8 cellular contexts compared by ENCODE assay signal in genomic region chr3:11236588-11237461, GRCh38. TPM values are rescaled to one million over a fixed set of nuclear protein-coding genes. Genes with fewer than 3 reads are reported as not detected.
DNase-seq lines count a peak whose midpoint lies in the region; ATAC-seq, FAIRE-seq and TF ChIP-seq lines count a peak whose summit lies in the region.

No MANE protein-coding gene starts in this region.

- no peak for TF ChIP-seq EP300 in K562 (IDR thresholded peaks at IDR 0.05; ENCODE audit: low read length)

- peak; percentile 67 for FAIRE-seq in K562 (lab: Jason Lieb, UNC)
- FAIRE-seq in keratinocyte (lab: Jason Lieb, UNC): no peak

- H3K4me1 ChIP-seq in K562 (replicated peaks in 1 of 2; ENCODE audit: control insufficient read depth in 2 of 2, insufficient read depth in 2 of 2, low read length in 2 of 2): no peaks in the 10 kb centered on the region
- H3K4me1 ChIP-seq in keratinocyte (ENCODE audit: control insufficient read depth, extremely low read depth, insufficient read depth, low read length): peaks cover 37% of the 10 kb centered on the region

- no peak overlapping the region for H3K9ac ChIP-seq in K562 (ENCODE audit: insufficient read depth in 1 of 2, low read depth in 2 of 2, low read length in 2 of 2)
- no peak overlapping the region for H3K9ac ChIP-seq in keratinocyte (ENCODE audit: control insufficient read depth, extremely low read depth, insufficient read depth, low read length)

- no peaks in the 10 kb centered on the region for H4K20me1 ChIP-seq in K562 (replicated peaks; ENCODE audit: control insufficient read depth, insufficient read depth, low read length)
- no peaks in the 10 kb centered on the region for H4K20me1 ChIP-seq in keratinocyte (ENCODE audit: control insufficient read depth, extremely low read depth, insufficient read depth, low read length)

- WGBS in K562 (ENCODE audit: insufficient coverage, low coverage, missing lambda C conversion rate): 14% methylated on average over 8 of the region's 8 CpGs

- no peak overlapping the region for H3K4me3 ChIP-seq in K562
- H3K4me3 ChIP-seq in keratinocyte (ENCODE audit: control insufficient read depth in 2 of 3, extremely low read depth in 1 of 3, insufficient read depth in 2 of 3, low read depth in 1 of 3, low read length in 3 of 3): no peak overlapping the region

- intact Hi-C loops in K562 (cut with micrococcal nuclease): loop anchor here (1.0 to 2.0 kb wide), 3 partner anchors 34 to 416 kb away; no protein-coding TSS in a partner anchor

- BruUV-seq in K562 (replicated peaks; lab: Mats Ljungman, UMichigan): no TSS peak

- in situ Hi-C loops in K562 (cut with MboI): loop anchor here (5.0 kb wide), 1 partner anchor 415 kb away; no protein-coding TSS in a partner anchor

- dilution Hi-C loops in keratinocyte (cut with MboI; ENCODE audit: extremely low pct_ligation_motif_present, low sequenced_read_pairs): no loop called here

- H3K9me3 ChIP-seq in K562 (replicated peaks; ENCODE audit: control insufficient read depth, insufficient read depth, low read depth, low read length) (no peaks in the 10 kb centered on the region), keratinocyte (ENCODE audit: control insufficient read depth, low read depth, low read length) (no peaks in the 10 kb centered on the region)

- H2AFZ ChIP-seq in K562 (ENCODE audit: low read depth, low read length) (no peak overlapping the region), keratinocyte (ENCODE audit: control insufficient read depth, low read length) (no peak overlapping the region)

- ATAC-seq in K562 (peak; percentile 96), GM18505 (IDR thresholded peaks at IDR 0.05; ENCODE audit: unreplicated experiment) (no peak)

- CTCF ChIA-PET in K562 (lab: Yijun Ruan, JAX; ENCODE audit: low intra/inter-chr PET ratio): interaction anchor here (0.6 to 2.8 kb wide), 4 partner anchors 98 to 567 kb away, joined by 4 to 29 read pairs (median 6); no protein-coding TSS in a partner anchor

- H3K27ac ChIP-seq in K562 (ENCODE audit: extremely low read depth, low read depth, low read length) (no peak overlapping the region), keratinocyte (ENCODE audit: control insufficient read depth, insufficient read depth, low read length) (peak overlapping the region; percentile 45)

- peaks cover 13% of the 10 kb centered on the region in 2 experiments for H3K27me3 ChIP-seq in K562 (ENCODE audit: control insufficient read depth in 2 of 2, insufficient read depth in 2 of 2, low read length in 2 of 2)
- H3K27me3 ChIP-seq in keratinocyte (ENCODE audit: control insufficient read depth, extremely low read depth, insufficient read depth, low read length): no peaks in the 10 kb centered on the region

- TF ChIP-seq CTCF in K562 (IDR thresholded peaks at IDR 0.05 in 2 of 3, conservative IDR thresholded peaks at IDR 0.05 in 1 of 3; ENCODE audit: insufficient read depth in 2 of 3, low read depth in 1 of 3, low read length in 3 of 3): peak; percentile 82 to 93 (median 89)
- TF ChIP-seq CTCF in keratinocyte (optimal IDR thresholded peaks at IDR 0.05 in 1 of 3, IDR thresholded peaks at IDR 0.05 in 1 of 3, conservative IDR thresholded peaks at IDR 0.05 in 1 of 3; ENCODE audit: extremely low read depth in 1 of 3, insufficient read depth in 2 of 3, low read length in 3 of 3): peak; percentile 74 to 80 (median 75)

- H3K9me1 ChIP-seq in K562 (ENCODE audit: control insufficient read depth, insufficient read depth, low read length) (no peaks in the 10 kb centered on the region), keratinocyte (ENCODE audit: control insufficient read depth, extremely low read depth, insufficient read depth, low read length) (peaks cover 2% of the 10 kb centered on the region)

- H3K4me2 ChIP-seq in K562 (ENCODE audit: insufficient read depth, low read length) (no peak overlapping the region), keratinocyte (ENCODE audit: control insufficient read depth, extremely low read depth, insufficient read depth, low read depth, low read length) (no peak overlapping the region)

- H3K36me3 ChIP-seq in K562 (ENCODE audit: control insufficient read depth, insufficient read depth, low read length) (no peaks in the 10 kb centered on the region), keratinocyte (ENCODE audit: control insufficient read depth in 2 of 2, extremely low read depth in 1 of 2, insufficient read depth in 2 of 2, low read length in 2 of 2) (peaks cover 7 to 9% of the 10 kb centered on the region in 2 experiments)

- TF ChIP-seq POLR2A in K562 (conservative IDR thresholded peaks at IDR 0.05): no peak
- no peak for TF ChIP-seq POLR2A in GM18505 (IDR thresholded peaks at IDR 0.05; ENCODE audit: borderline replicate concordance, extremely low read depth, insufficient read depth, insufficient read length)

- POLR2A ChIA-PET in K562 (lab: Yijun Ruan, JAX): interaction anchor here (0.9 to 1.3 kb wide), 2 partner anchors 9 to 51 kb away, joined by 3 read pairs; no protein-coding TSS in a partner anchor

- DNase-seq in NCI-H1694 treated with DMSO at 0.1 percent for 48 hours (lab: John Stamatoyannopoulos, UW) (peak; percentile 13), NCI-H1694 (lab: John Stamatoyannopoulos, UW) (no peak), NAMALWA (ENCODE audit: low spot score) (peak; percentile 74), T1000 (lab: John Stamatoyannopoulos, UW) (peak; percentile 15), K562 (ENCODE audit: extremely low read depth in 1 of 4, low spot score in 3 of 4) (peak; percentile 70 to 79 (median 76)), keratinocyte (ENCODE audit: low read depth, low spot score) (no peak)
- peak; percentile 70 to 75 for DNase-seq in stimulated activated CD4-positive, alpha-beta T cell treated with anti-CD3 and anti-CD28 coated beads, Interleukin-4, amount 100 ng/mL, for 4 hours

- no peaks in the 10 kb centered on the region for H3K79me2 ChIP-seq in K562 (ENCODE audit: control insufficient read depth, insufficient read depth, low read length)
- H3K79me2 ChIP-seq in keratinocyte (ENCODE audit: control insufficient read depth, insufficient read depth, low read length): peaks cover 29% of the 10 kb centered on the region

- peak; percentile 76 to 83 for TF ChIP-seq RAD21 in K562 (CRISPR knock-in tag; conservative IDR thresholded peaks at IDR 0.05 in 1 of 2, IDR thresholded peaks at IDR 0.05 in 1 of 2)

TF ChIP-seq in K562, 482 proteins besides CTCF, POLR2A, EP300 and RAD21 (continues in another document):
- 0 out of 4 replicates have a peak, but pooled peaks of 1 of the 2 experiments have one; percentile 13 for TF ChIP-seq TEAD1 (CRISPR knock-in tag; IDR thresholded peaks at IDR 0.05)
- no peak for TF ChIP-seq ZNF217 (CRISPR knock-in tag; IDR thresholded peaks at IDR 0.05)
- TF ChIP-seq PBX2 (CRISPR knock-in tag; IDR thresholded peaks at IDR 0.05; ENCODE audit: low read depth): no peak
- TF ChIP-seq PBX2 (tag; conservative IDR thresholded peaks at IDR 0.05; ENCODE audit: low read depth): 0 out of 2 replicates have a peak, but pooled peaks have one; percentile 29
- TF ChIP-seq TRIM28 (IDR thresholded peaks at IDR 0.05): no peak
- TF ChIP-seq ZNF384 (IDR thresholded peaks at IDR 0.05; ENCODE audit: low read depth, low read length): no peak
- TF ChIP-seq ZEB2 (IDR thresholded peaks at IDR 0.05): peak; percentile 84

RNA-seq across cellular contexts. Expression of gene ATG7, which starts 35.4 kb away (rescaled TPM):
- total RNA-seq in K562 (2011; cell fraction: chromatin; rRNA removed; ENCODE audit: low replicate concordance): 141 and 224 TPM in 2 replicates
- total RNA-seq in K562 (2011; cell fraction: nucleolus; rRNA removed): 78.5 and 85.9 TPM in 2 replicates
- total RNA-seq in K562 (2011; cell fraction: nucleoplasm; rRNA removed): 127 and 128 TPM in 2 replicates
- total RNA-seq in K562 (2014; rRNA removed): 20.1 and 20.2 TPM in 2 replicates
- 44.6 and 53.3 TPM in 2 replicates for total RNA-seq in K562 (2014; rRNA removed; fragmentation: Illumina TruSeq; extraction: Trizol)
- total RNA-seq in K562 (2015; rRNA removed; fragmentation: Illumina TruSeq; extraction: Trizol): 29.4 and 30.9 TPM in 2 replicates
- total RNA-seq in K562 (2021): 31.3 and 34.1 TPM in 2 replicates
- 34.5 and 36.0 TPM in 2 replicates for polyA plus RNA-seq in K562 (2011; rRNA removed)
- 36.2 and 54.9 TPM in 2 replicates for polyA plus RNA-seq in K562 (2011; cell fraction: cytosol; rRNA removed)
- 31.7 and 43.7 TPM in 2 replicates for polyA plus RNA-seq in K562 (2011; cell fraction: nucleus; rRNA removed)
- 30.8 and 31.9 TPM in 2 replicates for polyA plus RNA-seq in K562 (2012)
- 36.8 and 45.3 TPM in 2 replicates for polyA plus RNA-seq in K562 (2014; fragmentation: Illumina TruSeq; extraction: Trizol)
- 10 to 100 TPM; 18.3 to 33.6 TPM for polyA plus RNA-seq in K562 (2014; fragmentation: Nextera tagmentation; extraction: Ambion mirVana)
- polyA plus RNA-seq in K562 (2014; rRNA removed): 17.3 and 31.8 TPM in 2 replicates
- 103 and 129 TPM in 2 replicates for polyA minus RNA-seq in K562 (2011; rRNA and poly(A)+ RNA removed)
- polyA minus RNA-seq in K562 (2011; cell fraction: cytosol; rRNA and poly(A)+ RNA removed): 18.8 and 27.8 TPM in 2 replicates
- 77.8 and 134 TPM in 2 replicates for polyA minus RNA-seq in K562 (2011; cell fraction: nucleus; rRNA and poly(A)+ RNA removed)
- polyA plus RNA-seq in keratinocyte: 22.7 to 35.3 TPM (median 27.9 TPM) in 3 replicates
- polyA plus RNA-seq in keratinocyte (2011; ENCODE audit: low read depth): 23.8 TPM
- polyA plus RNA-seq in keratinocyte (2011; cell fraction: cytosol; rRNA removed): 11.4 and 17.3 TPM in 2 replicates
- 29.3 and 48.6 TPM in 2 replicates for polyA plus RNA-seq in keratinocyte (2011; cell fraction: nucleus; rRNA removed)
- 18.5 and 19.1 TPM in 2 replicates for polyA plus RNA-seq in keratinocyte (2012; ENCODE audit: low replicate concordance)
- polyA minus RNA-seq in keratinocyte: 23.6 to 57.2 TPM (median 47.5 TPM) in 3 replicates
- 38.4 TPM for polyA minus RNA-seq in keratinocyte (2011; cell fraction: cytosol; rRNA and poly(A)+ RNA removed)
- 23.6 and 71.1 TPM in 2 replicates for polyA minus RNA-seq in keratinocyte (2011; cell fraction: nucleus; rRNA and poly(A)+ RNA removed)

Comparison
In these comparisons a context has a peak if more than half of its experiments do, and no peak if none do; other contexts are left out.
1. DNase-seq: peak in NCI-H1694 treated with DMSO at 0.1 percent for 48 hours (single experiment), NAMALWA (single experiment), T1000 (single experiment), K562 (4 of 4) and stimulated activated CD4-positive, alpha-beta T cell treated with anti-CD3 and anti-CD28 coated beads, Interleukin-4, amount 100 ng/mL, for 4 hours (2 of 2); none in NCI-H1694 (single experiment) and keratinocyte (single experiment).